16 cellular contexts compared by ENCODE assay signal in genomic region chr1:1602321-1602931, GRCh38. TPM values are rescaled to one million over a fixed set of nuclear protein-coding genes. Genes with fewer than 3 reads are reported as not detected.
DNase-seq lines count a peak whose midpoint lies in the region; ATAC-seq, FAIRE-seq and TF ChIP-seq lines count a peak whose summit lies in the region.
"Had no signal": no experiment of that assay in that cellular context is flagged by ENCODE, and none has a peak within 500 bp of the region (broad histone marks: within the 10 kb centered on the region; RNA-seq: fewer than 3 reads in every experiment).

No MANE protein-coding gene starts in this region.

- H3K4me1 Mint-ChIP-seq in naive thymus-derived CD4-positive, alpha-beta T cell: peaks cover 8 to 23% (median 14%) of the 10 kb centered on the region in 7 donors

- no peak for FAIRE-seq in H54 (lab: Jason Lieb, UNC)

- H3K36me3 ChIP-seq in HEK293 (ENCODE audit: control insufficient read depth in 2 of 2, insufficient read depth in 1 of 2, low read length in 2 of 2): no peaks in the 10 kb centered on the region
- no peaks in the 10 kb centered on the region for H3K36me3 ChIP-seq in naive thymus-derived CD4-positive, alpha-beta T cell (ENCODE audit: control insufficient read depth in 2 of 3, insufficient read depth in 3 of 3, low read length in 3 of 3)
- H3K36me3 ChIP-seq: thoracic aorta had no signal

- intact Hi-C loops in naive thymus-derived CD4-positive, alpha-beta T cell (cut with micrococcal nuclease): no loop called here

- H3K4me3 ChIP-seq in HEK293 (ENCODE audit: low read depth, low read length): no peak overlapping the region
- H3K4me3 ChIP-seq in naive thymus-derived CD4-positive, alpha-beta T cell (ENCODE audit: low read length): no peak overlapping the region
- H3K4me3 ChIP-seq: SK-N-MC, thoracic aorta had no signal

- no peaks in the 10 kb centered on the region for H3K36me3 Mint-ChIP-seq in naive thymus-derived CD4-positive, alpha-beta T cell
- H3K36me3 Mint-ChIP-seq: CD4-positive, CD25-positive, alpha-beta regulatory T cell; mesothelial cell of epicardium had no signal

- DNase-seq in GM10248 (ENCODE audit: extremely low spot score) (peak; percentile 68), H54 (ENCODE audit: insufficient read length, low spot score) (no peak), DMS79 treated with DMSO at 0.1 percent for 48 hours (lab: John Stamatoyannopoulos, UW) (no peak)
- DNase-seq in naive thymus-derived CD4-positive, alpha-beta T cell: peak in 1 of 9 donors; percentile 8
- DNase-seq: activated T-cell treated with anti-CD3 and anti-CD28 coated beads, Interleukin-2, amount 50 U/mL, for 4 hours; CD4-positive, CD25-positive, alpha-beta regulatory T cell; effector CD8-positive, alpha-beta T cell; H9; hippocampal formation; kidney glomerular epithelial cell; NCI-H1930; OCI-M1 had no signal

- H3K27me3 Mint-ChIP-seq in naive thymus-derived CD4-positive, alpha-beta T cell: peaks cover 0 to 10% (median 0%) of the 10 kb centered on the region in 5 donors

- TF ChIP-seq POLR2A in H54 (IDR thresholded peaks at IDR 0.05; ENCODE audit: low read depth, low read length): no peak

- H3K4me1 ChIP-seq in HEK293 (ENCODE audit: control insufficient read depth, insufficient read depth, low read length): peaks cover 6% of the 10 kb centered on the region; the same call in 1 of the 2 replicates
- peaks cover 0 to 9% of the 10 kb centered on the region in 2 donors for H3K4me1 ChIP-seq in naive thymus-derived CD4-positive, alpha-beta T cell (ENCODE audit: control insufficient read depth in 2 of 2, insufficient read depth in 2 of 2, low read length in 2 of 2)

- H3K27ac ChIP-seq in HEK293 (ENCODE audit: extremely low read depth, low read depth, low read length): no peak overlapping the region
- no peak overlapping the region for H3K27ac ChIP-seq in naive thymus-derived CD4-positive, alpha-beta T cell (ENCODE audit: low read depth, low read length)
- H3K27ac ChIP-seq: SK-N-MC, thoracic aorta had no signal

- POLR2A ChIA-PET in GM10248 (lab: Yijun Ruan, JAX): interaction anchor here (1.2 kb wide), 1 partner anchor 14 kb away, joined by 3 read pairs; no protein-coding TSS in a partner anchor
- POLR2A ChIA-PET in HEK293 (lab: Yijun Ruan, JAX): interaction anchor here (1.4 to 2.6 kb wide), 2 partner anchors 9 to 12 kb away, joined by 4 to 17 read pairs; partner anchors contain the start of gene MIB2
- POLR2A ChIA-PET in naive thymus-derived CD4-positive, alpha-beta T cell (lab: Charles Lee): interaction anchor here (2.9 kb wide), 1 partner anchor 12 kb away, joined by 25 read pairs; the partner anchor contains the start of gene MIB2

- no peak for TF ChIP-seq CTCF in GM10248 (IDR thresholded peaks at IDR 0.05; ENCODE audit: control extremely low read depth, extremely low read depth, low read depth, missing control alignments)
- no peak for TF ChIP-seq CTCF in HEK293 (tag by site-specific recombination; IDR thresholded peaks at IDR 0.05)

- H3K9me3 ChIP-seq in HEK293 (ENCODE audit: control insufficient read depth, insufficient read depth, low read depth, low read length): no peaks in the 10 kb centered on the region
- H3K9me3 ChIP-seq in naive thymus-derived CD4-positive, alpha-beta T cell (ENCODE audit: control insufficient read depth in 2 of 3, low read length in 3 of 3): no peaks in the 10 kb centered on the region
- H3K9me3 ChIP-seq: thoracic aorta had no signal

- H3K4me3 Mint-ChIP-seq in naive thymus-derived CD4-positive, alpha-beta T cell: peak overlapping the region in 3 of 10 donors; percentile 5 to 26 (median 9)
- H3K4me3 Mint-ChIP-seq: activated T-cell treated with anti-CD3 and anti-CD28 coated beads, Interleukin-2, amount 50 U/mL, for 4 hours; H9; mesothelial cell of epicardium had no signal

- no peaks in the 10 kb centered on the region for H3K9me3 Mint-ChIP-seq in naive thymus-derived CD4-positive, alpha-beta T cell
- H3K9me3 Mint-ChIP-seq: activated T-cell treated with anti-CD3 and anti-CD28 coated beads, Interleukin-2, amount 50 U/mL, for 4 hours; H9; mesothelial cell of epicardium had no signal

- H3K27me3 ChIP-seq in naive thymus-derived CD4-positive, alpha-beta T cell (ENCODE audit: control insufficient read depth in 2 of 2, insufficient read depth in 2 of 2, low read length in 2 of 2): no peaks in the 10 kb centered on the region

- H3K27ac Mint-ChIP-seq in naive thymus-derived CD4-positive, alpha-beta T cell: peak overlapping the region in 6 of 9 donors; percentile 17 to 65 (median 34)
- H3K27ac Mint-ChIP-seq: mesothelial cell of epicardium had no signal

- CTCF ChIA-PET in GM10248 (lab: Yijun Ruan, JAX) (interaction anchor here (1.3 to 1.9 kb wide), 4 partner anchors 9 to 21 kb away, joined by 3 to 6 read pairs (median 4); no protein-coding TSS in a partner anchor), HEK293 (lab: Yijun Ruan, JAX) (no interaction called here)
- CTCF ChIA-PET in naive thymus-derived CD4-positive, alpha-beta T cell (lab: Charles Lee): no interaction called here

- ATAC-seq in naive thymus-derived CD4-positive, alpha-beta T cell: no peak
- ATAC-seq: activated T-cell treated with anti-CD3 and anti-CD28 coated beads, Interleukin-2, amount 50 U/mL, for 4 hours had no signal

TF ChIP-seq in HEK293, 187 proteins besides CTCF, POLR2A, EP300 and RAD21 (continues in another document):
- no peak for TF ChIP-seq HOXA7 (CRISPR knock-in tag; IDR thresholded peaks at IDR 0.05; ENCODE audit: borderline replicate concordance)
- no peak for TF ChIP-seq FEZF1 (tag by site-specific recombination; IDR thresholded peaks at IDR 0.05)
- TF ChIP-seq ZNF560 (tag by site-specific recombination; IDR thresholded peaks at IDR 0.05; ENCODE audit: borderline replicate concordance): no peak
- peak; percentile 85 for TF ChIP-seq ZNF366 (tag by site-specific recombination; conservative IDR thresholded peaks at IDR 0.05)
- TF ChIP-seq KLF1 (tag by site-specific recombination; IDR thresholded peaks at IDR 0.05): no peak
- TF ChIP-seq GLIS1 (tag by site-specific recombination; IDR thresholded peaks at IDR 0.05): peak; percentile 16; the same call in 1 of the 2 replicates
- no peak for TF ChIP-seq GLI2 (tag by site-specific recombination; IDR thresholded peaks at IDR 0.05; ENCODE audit: borderline replicate concordance, low read depth)
- TF ChIP-seq ZIC2 (tag by site-specific recombination; IDR thresholded peaks at IDR 0.05): peak; percentile 18; the same call in 1 of the 2 replicates
- no peak for TF ChIP-seq ZNF707 (tag by site-specific recombination; IDR thresholded peaks at IDR 0.05)
- TF ChIP-seq ZNF623 (tag by site-specific recombination; IDR thresholded peaks at IDR 0.05): no peak
- no peak for TF ChIP-seq ZNF830 (tag by site-specific recombination; IDR thresholded peaks at IDR 0.05; ENCODE audit: low read depth)
- no peak for TF ChIP-seq ZNF133 (tag by site-specific recombination; IDR thresholded peaks at IDR 0.05)
- TF ChIP-seq PRDM1 (tag by site-specific recombination; IDR thresholded peaks at IDR 0.05): peak; percentile 82
- no peak for TF ChIP-seq OVOL3 (tag by site-specific recombination; IDR thresholded peaks at IDR 0.05)
- no peak for TF ChIP-seq ZNF416 (tag by site-specific recombination; IDR thresholded peaks at IDR 0.05)
- no peak for TF ChIP-seq ZNF292 (tag by site-specific recombination; IDR thresholded peaks at IDR 0.05; ENCODE audit: borderline replicate concordance, low read depth)
- no peak for TF ChIP-seq ZNF10 (tag by site-specific recombination; IDR thresholded peaks at IDR 0.05)
- TF ChIP-seq ZNF404 (tag by site-specific recombination; IDR thresholded peaks at IDR 0.05): no peak
- TF ChIP-seq, protein P1, sequence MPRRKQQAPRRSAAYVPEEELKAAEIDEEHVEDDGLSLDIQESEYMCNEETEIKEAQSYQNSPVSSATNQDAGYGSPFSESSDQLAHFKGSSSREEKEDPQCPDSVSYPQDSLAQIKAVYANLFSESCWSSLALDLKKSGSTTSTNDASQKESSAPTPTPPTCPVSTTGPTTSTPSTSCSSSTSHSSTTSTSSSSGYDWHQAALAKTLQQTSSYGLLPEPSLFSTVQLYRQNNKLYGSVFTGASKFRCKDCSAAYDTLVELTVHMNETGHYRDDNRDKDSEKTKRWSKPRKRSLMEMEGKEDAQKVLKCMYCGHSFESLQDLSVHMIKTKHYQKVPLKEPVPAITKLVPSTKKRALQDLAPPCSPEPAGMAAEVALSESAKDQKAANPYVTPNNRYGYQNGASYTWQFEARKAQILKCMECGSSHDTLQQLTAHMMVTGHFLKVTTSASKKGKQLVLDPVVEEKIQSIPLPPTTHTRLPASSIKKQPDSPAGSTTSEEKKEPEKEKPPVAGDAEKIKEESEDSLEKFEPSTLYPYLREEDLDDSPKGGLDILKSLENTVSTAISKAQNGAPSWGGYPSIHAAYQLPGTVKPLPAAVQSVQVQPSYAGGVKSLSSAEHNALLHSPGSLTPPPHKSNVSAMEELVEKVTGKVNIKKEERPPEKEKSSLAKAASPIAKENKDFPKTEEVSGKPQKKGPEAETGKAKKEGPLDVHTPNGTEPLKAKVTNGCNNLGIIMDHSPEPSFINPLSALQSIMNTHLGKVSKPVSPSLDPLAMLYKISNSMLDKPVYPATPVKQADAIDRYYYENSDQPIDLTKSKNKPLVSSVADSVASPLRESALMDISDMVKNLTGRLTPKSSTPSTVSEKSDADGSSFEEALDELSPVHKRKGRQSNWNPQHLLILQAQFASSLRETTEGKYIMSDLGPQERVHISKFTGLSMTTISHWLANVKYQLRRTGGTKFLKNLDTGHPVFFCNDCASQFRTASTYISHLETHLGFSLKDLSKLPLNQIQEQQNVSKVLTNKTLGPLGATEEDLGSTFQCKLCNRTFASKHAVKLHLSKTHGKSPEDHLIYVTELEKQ (tag by site-specific recombination; IDR thresholded peaks at IDR 0.05; ENCODE audit: borderline replicate concordance): no peak
- no peak for TF ChIP-seq KLF10 (tag by site-specific recombination; IDR thresholded peaks at IDR 0.05)
- no peak for TF ChIP-seq ZNF433 (tag by site-specific recombination; IDR thresholded peaks at IDR 0.05; ENCODE audit: low read depth)

RNA-seq across cellular contexts. Expression of gene FNDC10, which starts 2.5 kb away (rescaled TPM):
- 10 to 100 TPM in 1 of 5 experiments, 1 to 10 TPM in 4; 3.2 to 10.7 (median 4.0) TPM for total RNA-seq in naive thymus-derived CD4-positive, alpha-beta T cell
- 1 to 10 TPM; 1.3 to 1.6 TPM for polyA plus RNA-seq in naive thymus-derived CD4-positive, alpha-beta T cell

RNA-seq across cellular contexts. Expression of gene MIB2, which starts 12.9 kb away (rescaled TPM):
- total RNA-seq in naive thymus-derived CD4-positive, alpha-beta T cell: 100 to 1,000 TPM in 2 of 5 experiments, 10 to 100 TPM in 3; 45.6 to 129 (median 65.7) TPM
- 10 to 100 TPM; 23.4 to 36.7 TPM for polyA plus RNA-seq in naive thymus-derived CD4-positive, alpha-beta T cell

RNA-seq across cellular contexts. Expression of gene SSU72, which starts 27.8 kb away (rescaled TPM):
- total RNA-seq in naive thymus-derived CD4-positive, alpha-beta T cell: 100 to 1,000 TPM; 121 to 148 (median 137) TPM
- polyA plus RNA-seq in naive thymus-derived CD4-positive, alpha-beta T cell: 100 to 1,000 TPM; 211 to 267 TPM

RNA-seq across cellular contexts. Expression of gene MMP23B, which starts 29.5 kb away (rescaled TPM):
- total RNA-seq in naive thymus-derived CD4-positive, alpha-beta T cell: 10 to 100 TPM in 1 of 5 experiments, 1 to 10 TPM in 4; 2.7 to 12.8 (median 4.2) TPM
- polyA plus RNA-seq in naive thymus-derived CD4-positive, alpha-beta T cell: not detected

RNA-seq across cellular contexts. Expression of gene CDK11B, which starts 56.4 kb away (rescaled TPM):
- 10 to 100 TPM; 32.3 to 45.4 (median 41.9) TPM for total RNA-seq in naive thymus-derived CD4-positive, alpha-beta T cell
- polyA plus RNA-seq in naive thymus-derived CD4-positive, alpha-beta T cell: 10 to 100 TPM; 11.8 to 16.5 TPM
